11 cellular contexts compared by ENCODE assay signal in the genomic region with DNA sequence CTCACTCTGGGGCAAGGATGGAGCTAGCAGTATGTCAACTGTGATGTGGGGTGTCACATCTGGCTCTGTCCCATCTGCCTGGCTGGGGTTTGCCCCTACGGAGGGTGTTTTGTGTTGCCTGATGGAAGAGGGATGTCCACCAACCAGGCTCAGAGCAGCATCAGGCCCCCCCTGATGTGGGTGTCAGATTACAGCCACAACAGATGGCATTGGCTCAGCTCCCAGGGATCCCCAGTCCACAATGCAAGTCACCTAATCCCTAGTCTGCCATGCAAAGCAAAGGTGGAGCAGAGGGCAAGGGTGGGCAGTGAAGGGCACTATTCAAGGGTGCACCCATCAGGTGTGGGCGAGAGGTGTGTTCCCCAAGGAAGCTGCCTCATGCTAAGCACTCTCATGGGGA. TPM values are rescaled to one million over a fixed set of nuclear protein-coding genes. Genes with fewer than 3 reads are reported as not detected.
DNase-seq lines count a peak whose midpoint lies in the region; ATAC-seq and TF ChIP-seq lines count a peak whose summit lies in the region.
"Had no signal": no experiment of that assay in that cellular context is flagged by ENCODE, and none has a peak within 500 bp of the region (broad histone marks: within the 10 kb centered on the region; RNA-seq: fewer than 3 reads in every experiment).

No MANE protein-coding gene starts in this region.

- H3K4me1 Mint-ChIP-seq in endodermal cell, result no peaks in the 10 kb centered on the region
- H3K4me1 Mint-ChIP-seq: activated CD4-positive, alpha-beta memory T cell treated with anti-CD3 and anti-CD28 coated beads, Interleukin-2, amount 10 ng/mL, durations not matched to agents 7 days and 5 days had no signal

- H3K4me3 ChIP-seq in H7 (ENCODE audit: insufficient read depth, low read depth, low read length), result no peak overlapping the region
- H3K4me3 ChIP-seq in endodermal cell (ENCODE audit: low read length), result no peak overlapping the region
- H3K4me3 ChIP-seq in left ventricle myocardium inferior, result no peak overlapping the region
- H3K4me3 ChIP-seq: ovary had no signal

- ATAC-seq in HG02852 (IDR thresholded peaks at IDR 0.05; ENCODE audit: unreplicated experiment), result no peak
- ATAC-seq: left cardiac atrium had no signal

- H3K9ac ChIP-seq in endodermal cell (ENCODE audit: extremely low read depth, low read length, poor library complexity, severe bottlenecking), result no peak overlapping the region

- H3K27me3 Mint-ChIP-seq in endodermal cell (ENCODE audit: insufficient read depth), result no peaks in the 10 kb centered on the region

- H3K9me3 Mint-ChIP-seq in endodermal cell, result no peaks in the 10 kb centered on the region
- H3K9me3 Mint-ChIP-seq: activated CD4-positive, alpha-beta memory T cell treated with anti-CD3 and anti-CD28 coated beads, Interleukin-2, amount 10 ng/mL, durations not matched to agents 7 days and 5 days had no signal

- H3K27me3 ChIP-seq in H7 (ENCODE audit: control insufficient read depth, insufficient read depth, low read length) (no peaks in the 10 kb centered on the region; the same call in 1 of the 2 replicates), endodermal cell (ENCODE audit: control insufficient read depth, insufficient read depth, low read length, poor library complexity, severe bottlenecking) (no peaks in the 10 kb centered on the region), left ventricle myocardium inferior (ENCODE audit: low read depth) (no peaks in the 10 kb centered on the region)
- H3K27me3 ChIP-seq: ovary had no signal

- H3K4me3 Mint-ChIP-seq in endodermal cell, result no peak overlapping the region
- H3K4me3 Mint-ChIP-seq: activated CD4-positive, alpha-beta memory T cell treated with anti-CD3 and anti-CD28 coated beads, Interleukin-2, amount 10 ng/mL, durations not matched to agents 7 days and 5 days had no signal

- no peaks in the 10 kb centered on the region for H3K4me1 ChIP-seq in endodermal cell (ENCODE audit: control insufficient read depth, insufficient read depth, low read length)
- no peaks in the 10 kb centered on the region for H3K4me1 ChIP-seq in left ventricle myocardium inferior

- H3K36me3 Mint-ChIP-seq in endodermal cell (ENCODE audit: low read depth), result no peaks in the 10 kb centered on the region

- no peak overlapping the region for H3K27ac Mint-ChIP-seq in endodermal cell
- H3K27ac Mint-ChIP-seq: activated CD4-positive, alpha-beta memory T cell treated with anti-CD3 and anti-CD28 coated beads, Interleukin-2, amount 10 ng/mL, durations not matched to agents 7 days and 5 days had no signal

- H3K36me3 ChIP-seq in H7 (replicated peaks; ENCODE audit: control insufficient read depth, insufficient read depth, low read length), result no peaks in the 10 kb centered on the region
- no peaks in the 10 kb centered on the region for H3K36me3 ChIP-seq in endodermal cell (ENCODE audit: control insufficient read depth, insufficient read depth, low read length)
- no peaks in the 10 kb centered on the region for H3K36me3 ChIP-seq in left ventricle myocardium inferior
- H3K36me3 ChIP-seq: ovary had no signal

- peak; percentile 78 for DNase-seq in AG08395 (ENCODE audit: low spot score)
- peak; percentile 66 for DNase-seq in H7
- DNase-seq in NCI-H524 treated with DMSO at 0.1 percent for 48 hours (lab: John Stamatoyannopoulos, UW), result peak; percentile 94
- DNase-seq in endodermal cell, result peak; percentile 77
- no peak for DNase-seq in middle frontal gyrus (ENCODE audit: extremely low spot score, low spot score)
- DNase-seq in left ventricle myocardium inferior, result no peak
- DNase-seq in stimulated activated naive CD4-positive, alpha-beta T cell treated with Interleukin-2 at 50 U/mL for 16 hours (lab: John Stamatoyannopoulos, UW), result no peak
- DNase-seq: activated CD4-positive, alpha-beta memory T cell treated with anti-CD3 and anti-CD28 coated beads, Interleukin-2, amount 10 ng/mL, durations not matched to agents 7 days and 5 days; left cardiac atrium; ovary had no signal

- intact Hi-C loops in left ventricle myocardium inferior (cut with micrococcal nuclease), result no loop called here

- 50 to 69% methylated on average over 2 of the region's 2 CpGs for WGBS in endodermal cell (ENCODE audit: insufficient coverage in 1 of 2, insufficient read length in 1 of 2), 2 experiments

- TF ChIP-seq CTCF in endodermal cell (conservative IDR thresholded peaks at IDR 0.05) (no peak), left ventricle myocardium inferior (IDR thresholded peaks at IDR 0.05; ENCODE audit: borderline replicate concordance) (no peak)

- no peaks in the 10 kb centered on the region for H3K9me3 ChIP-seq in endodermal cell (ENCODE audit: control insufficient read depth, low read length)
- no peaks in the 10 kb centered on the region for H3K9me3 ChIP-seq in left ventricle myocardium inferior (replicated peaks)
- H3K9me3 ChIP-seq: ovary had no signal

- H3K27ac ChIP-seq in endodermal cell (ENCODE audit: low read depth, low read length), result no peak overlapping the region
- H3K27ac ChIP-seq in left ventricle myocardium inferior (replicated peaks), result no peak overlapping the region
- H3K27ac ChIP-seq: ovary had no signal

RNA-seq across cellular contexts. Expression of a gene that starts 48.9 kb away (rescaled TPM):
- 46.0 and 54.5 TPM in 2 replicates for total RNA-seq in H7 (2014; rRNA removed; shearing (Covaris generic))
- total RNA-seq in endodermal cell, result 100 to 1,000 TPM; 109 to 153 TPM
- 59.2 TPM for polyA plus RNA-seq in endodermal cell (2013, experiment 1 of 2)
- polyA plus RNA-seq in endodermal cell (2013, experiment 2 of 2), result 56.9 TPM
- total RNA-seq in left ventricle myocardium inferior, result 44.4 TPM
- total RNA-seq: activated CD4-positive, alpha-beta memory T cell treated with anti-CD3 and anti-CD28 coated beads, Interleukin-2, amount 10 ng/mL, durations not matched to agents 7 days and 5 days had no signal

Comparison
In these comparisons a context has a peak if more than half of its experiments do, and no peak if none do; other contexts are left out.
1. DNase-seq: peak in AG08395 (single experiment), H7 (single experiment), NCI-H524 treated with DMSO at 0.1 percent for 48 hours (single experiment) and endodermal cell (single experiment); none in middle frontal gyrus (single experiment), left ventricle myocardium inferior (single experiment) and stimulated activated naive CD4-positive, alpha-beta T cell treated with Interleukin-2 at 50 U/mL for 16 hours (single experiment).